In the genomic region with DNA sequence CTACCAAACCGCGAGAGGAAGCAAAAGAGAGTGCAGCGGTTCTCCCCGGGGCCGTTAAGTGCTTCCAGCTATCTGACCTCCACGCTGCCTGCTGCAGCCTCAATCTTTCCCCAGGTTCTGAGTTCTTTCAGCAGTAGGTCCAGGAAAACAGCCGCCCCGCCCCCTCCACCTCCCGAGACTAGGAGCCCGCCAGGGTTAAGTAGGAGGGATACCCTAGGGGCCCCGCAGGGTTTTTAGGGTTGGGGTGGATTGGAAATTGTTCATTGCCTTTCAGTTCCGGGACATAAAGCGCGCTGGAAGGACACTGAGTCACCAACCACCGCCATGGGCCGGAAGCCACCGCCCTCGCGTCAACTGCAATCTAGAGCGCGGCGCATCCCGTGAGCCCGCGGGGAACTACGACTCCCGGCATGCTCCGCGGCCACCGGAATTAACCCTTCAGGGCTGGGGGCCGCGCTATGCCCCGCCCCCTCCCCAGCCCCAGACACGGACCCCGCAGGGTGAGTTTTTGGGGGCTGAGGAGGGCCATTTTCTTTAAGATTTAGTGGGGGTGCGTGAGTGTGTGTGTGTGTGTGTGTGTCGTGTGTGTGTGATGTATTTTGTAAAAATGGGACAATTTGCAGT, we compare ENCODE assay signal across 8 cellular contexts. TPM values are rescaled to one million over a fixed set of nuclear protein-coding genes. Genes with fewer than 3 reads are reported as not detected.
A peak's percentile ranks its signal among the peaks of the same experiment; 100 is the strongest.
DNase-seq lines count a peak whose midpoint lies in the region; ATAC-seq, FAIRE-seq and TF ChIP-seq lines count a peak whose summit lies in the region.

A gene (plus strand): TSS at position 456 of the 624 bp plus-strand sequence. CDS start 1,332 bp downstream, outside the sequence.

- peak within 1 kb of the TSS; percentile 95 for H3K27ac ChIP-seq in VCaP
- peak within 1 kb of the TSS; percentile 86 to 96 for H3K27ac ChIP-seq in small intestine (ENCODE audit: low read depth in 1 of 2, low read length in 1 of 2)

- H3K36me3 ChIP-seq in small intestine (ENCODE audit: control insufficient read depth in 2 of 2, insufficient read depth in 2 of 2, low read length in 2 of 2): peaks cover 0 to 5% of the 10 kb centered on the region in 2 donors

- FAIRE-seq in small intestine (lab: Jason Lieb, UNC): no peak

- CTCF ChIA-PET in AG04449 (lab: Yijun Ruan, JAX): interaction anchor here (0.9 to 1.3 kb wide), 4 partner anchors 22 to 37 kb away, joined by 3 to 7 read pairs (median 4); a partner anchor contains a TSS

- WGBS in small intestine, 3 donors: 0 to 1% (median 1%) methylated on average over 27 to 37 of the region's 37 CpGs

- TF ChIP-seq CTCF in AG04449 (IDR thresholded peaks at IDR 0.05; ENCODE audit: insufficient read depth, low read length, missing control alignments) (no peak), VCaP (conservative IDR thresholded peaks at IDR 0.05) (no peak)

- no peaks in the 10 kb centered on the region for H3K9me3 ChIP-seq in small intestine (ENCODE audit: control insufficient read depth, low read depth)

- ATAC-seq in GM18873 (IDR thresholded peaks at IDR 0.05; ENCODE audit: low FRiP score, unreplicated experiment) (peak; percentile 74), HG03135 (IDR thresholded peaks at IDR 0.05; ENCODE audit: unreplicated experiment) (peak; percentile 78)

- DNase-seq in AG04449 (ENCODE audit: low read depth, low spot score) (peak; percentile 31), NCI-H2196 treated with DMSO at 0.1 percent for 48 hours (lab: John Stamatoyannopoulos, UW; ENCODE audit: unreplicated experiment) (peak; percentile 86), T47D (ENCODE audit: low read depth in 1 of 2, low spot score in 1 of 2) (peak; percentile 80 to 95), iPS-NIHi11 (ENCODE audit: low spot score) (peak; percentile 94), small intestine (peak; percentile 94)

- POLR2A ChIA-PET in AG04449 (lab: Yijun Ruan, JAX): interaction anchor here (0.7 to 1.4 kb wide), 3 partner anchors 10 to 25 kb away, joined by 3 to 5 read pairs (median 5); a partner anchor contains a TSS

- peaks cover 4 to 7% of the 10 kb centered on the region in 2 donors for H3K4me1 ChIP-seq in small intestine (ENCODE audit: control insufficient read depth in 2 of 2, insufficient read depth in 1 of 2, low read depth in 1 of 2, low read length in 1 of 2)

- peak within 1 kb of the TSS; percentile 68 for H3K4me3 ChIP-seq in AG04449 (ENCODE audit: low read depth, low read length)
- H3K4me3 ChIP-seq in small intestine (ENCODE audit: low read depth in 1 of 2, low read length in 2 of 2): peak within 1 kb of the TSS; percentile 49 to 54

- no peaks in the 10 kb centered on the region for H3K27me3 ChIP-seq in small intestine (ENCODE audit: control insufficient read depth in 2 of 2, insufficient read depth in 2 of 2, low read length in 2 of 2)

- in situ Hi-C loops in T47D (cut with HindIII; ENCODE audit: low pct_unique_long_range_greater_than_20kb, low sequenced_read_pairs): no loop called here

RNA-seq across cellular contexts. Expression of the gene that starts here (rescaled TPM):
- polyA plus RNA-seq in small intestine: 10 to 100 TPM; 24.8 to 31.2 (median 28.6) TPM

Comparison
In these comparisons a context has a peak if more than half of its experiments do, and no peak if none do; other contexts are left out.
1. Peak in every context shown above with its lines: DNase-seq, ATAC-seq, H3K4me3 ChIP-seq and H3K27ac ChIP-seq.
2. DNase-seq: peak in every context shown above with its lines; median percentile 94 in iPS-NIHi11; 94 in small intestine; 88 in T47D; 86 in NCI-H2196 treated with DMSO at 0.1 percent for 48 hours; 31 in AG04449.